Comparison of ENCODE assay signal across 1 cellular context in the genomic region with DNA sequence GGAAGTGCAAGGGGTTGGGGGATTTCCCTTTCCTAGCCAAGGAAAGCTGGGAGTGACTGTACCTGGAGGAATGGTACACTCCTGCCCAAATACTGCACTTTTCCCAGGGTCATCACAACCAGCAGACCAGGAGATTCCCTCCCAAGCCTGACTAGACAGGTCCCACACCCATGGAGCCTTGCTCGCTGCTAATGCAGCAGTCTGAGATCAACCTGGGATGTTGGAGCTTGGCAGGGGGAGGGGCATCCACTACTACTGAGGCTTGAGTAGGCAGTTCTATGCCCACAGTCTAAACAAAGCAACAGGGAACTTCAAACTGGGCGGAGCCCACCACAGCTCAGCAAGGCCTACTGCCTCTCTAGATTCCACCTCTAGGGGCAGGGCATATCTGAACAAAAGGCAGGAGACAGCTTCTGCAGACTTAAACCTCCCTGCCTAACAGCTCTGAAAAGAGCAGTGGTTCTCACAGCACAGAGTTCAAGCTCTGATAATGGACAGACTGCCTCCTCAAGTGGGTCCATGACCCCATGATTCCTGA.
TF ChIP-seq lines count a peak whose summit lies in the region.

No MANE protein-coding gene starts in this region.

TF ChIP-seq in HepG2, 621 proteins besides CTCF, POLR2A, EP300 and RAD21 (continued from another document and continues in another):
- TF ChIP-seq ZFP90 (CRISPR knock-in tag; IDR thresholded peaks at IDR 0.05; ENCODE audit: borderline replicate concordance) = no peak
- TF ChIP-seq RFX5 (IDR thresholded peaks at IDR 0.05; ENCODE audit: low read depth, low read length) = no peak
- no peak for TF ChIP-seq KDM6A (CRISPR knock-in tag; IDR thresholded peaks at IDR 0.05; ENCODE audit: low read depth)
- TF ChIP-seq REL (CRISPR knock-in tag; conservative IDR thresholded peaks at IDR 0.05) = no peak
- no peak for TF ChIP-seq ZNF770 (CRISPR knock-in tag; IDR thresholded peaks at IDR 0.05)
- TF ChIP-seq, protein P1, sequence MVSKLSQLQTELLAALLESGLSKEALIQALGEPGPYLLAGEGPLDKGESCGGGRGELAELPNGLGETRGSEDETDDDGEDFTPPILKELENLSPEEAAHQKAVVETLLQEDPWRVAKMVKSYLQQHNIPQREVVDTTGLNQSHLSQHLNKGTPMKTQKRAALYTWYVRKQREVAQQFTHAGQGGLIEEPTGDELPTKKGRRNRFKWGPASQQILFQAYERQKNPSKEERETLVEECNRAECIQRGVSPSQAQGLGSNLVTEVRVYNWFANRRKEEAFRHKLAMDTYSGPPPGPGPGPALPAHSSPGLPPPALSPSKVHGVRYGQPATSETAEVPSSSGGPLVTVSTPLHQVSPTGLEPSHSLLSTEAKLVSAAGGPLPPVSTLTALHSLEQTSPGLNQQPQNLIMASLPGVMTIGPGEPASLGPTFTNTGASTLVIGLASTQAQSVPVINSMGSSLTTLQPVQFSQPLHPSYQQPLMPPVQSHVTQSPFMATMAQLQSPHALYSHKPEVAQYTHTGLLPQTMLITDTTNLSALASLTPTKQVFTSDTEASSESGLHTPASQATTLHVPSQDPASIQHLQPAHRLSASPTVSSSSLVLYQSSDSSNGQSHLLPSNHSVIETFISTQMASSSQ (IDR thresholded peaks at IDR 0.05; ENCODE audit: low read depth) = no peak
- TF ChIP-seq, protein P1 (CRISPR knock-in tag; IDR thresholded peaks at IDR 0.05; ENCODE audit: borderline replicate concordance) = peak; percentile 33; the same call in 1 of the 2 replicates
- TF ChIP-seq ZSCAN25 (CRISPR knock-in tag; IDR thresholded peaks at IDR 0.05) = no peak
- no peak for TF ChIP-seq MZF1 (CRISPR knock-in tag; IDR thresholded peaks at IDR 0.05; ENCODE audit: borderline replicate concordance)
- TF ChIP-seq HIC2 (CRISPR knock-in tag; IDR thresholded peaks at IDR 0.05; ENCODE audit: low read depth) = no peak; the same call in none of the 2 replicates
- no peak for TF ChIP-seq CENPX (CRISPR knock-in tag; IDR thresholded peaks at IDR 0.05)
- no peak for TF ChIP-seq TSC22D2 (CRISPR knock-in tag; IDR thresholded peaks at IDR 0.05; ENCODE audit: borderline replicate concordance)
- no peak for TF ChIP-seq ZFP91 (CRISPR knock-in tag; IDR thresholded peaks at IDR 0.05; ENCODE audit: borderline replicate concordance)
- no peak for TF ChIP-seq ZNF704 (CRISPR knock-in tag; IDR thresholded peaks at IDR 0.05; ENCODE audit: borderline replicate concordance)
- no peak for TF ChIP-seq ZNF12 (CRISPR knock-in tag; IDR thresholded peaks at IDR 0.05)
- TF ChIP-seq ZNF101 (CRISPR knock-in tag; IDR thresholded peaks at IDR 0.05; ENCODE audit: borderline replicate concordance, low read depth) = 0 out of 2 replicates have a peak, but pooled peaks have one; percentile 45
- TF ChIP-seq NFE2L1 (CRISPR knock-in tag; IDR thresholded peaks at IDR 0.05; ENCODE audit: borderline replicate concordance) = no peak
- no peak for TF ChIP-seq ZUFSP (CRISPR knock-in tag; IDR thresholded peaks at IDR 0.05; ENCODE audit: borderline replicate concordance)
- no peak for TF ChIP-seq ZFAT (CRISPR knock-in tag; conservative IDR thresholded peaks at IDR 0.05)
- TF ChIP-seq KLF13 (CRISPR knock-in tag; IDR thresholded peaks at IDR 0.05) = no peak
- TF ChIP-seq PLSCR1 (CRISPR knock-in tag; IDR thresholded peaks at IDR 0.05; ENCODE audit: borderline replicate concordance) = no peak
- no peak for TF ChIP-seq ZNF225 (CRISPR knock-in tag; IDR thresholded peaks at IDR 0.05)
- no peak for TF ChIP-seq ZNF224 (CRISPR knock-in tag; IDR thresholded peaks at IDR 0.05)
- no peak for TF ChIP-seq ZNF232 (CRISPR knock-in tag; IDR thresholded peaks at IDR 0.05; ENCODE audit: borderline replicate concordance)
- no peak for TF ChIP-seq ZNF746 (CRISPR knock-in tag; IDR thresholded peaks at IDR 0.05)
- TF ChIP-seq, protein P2, sequence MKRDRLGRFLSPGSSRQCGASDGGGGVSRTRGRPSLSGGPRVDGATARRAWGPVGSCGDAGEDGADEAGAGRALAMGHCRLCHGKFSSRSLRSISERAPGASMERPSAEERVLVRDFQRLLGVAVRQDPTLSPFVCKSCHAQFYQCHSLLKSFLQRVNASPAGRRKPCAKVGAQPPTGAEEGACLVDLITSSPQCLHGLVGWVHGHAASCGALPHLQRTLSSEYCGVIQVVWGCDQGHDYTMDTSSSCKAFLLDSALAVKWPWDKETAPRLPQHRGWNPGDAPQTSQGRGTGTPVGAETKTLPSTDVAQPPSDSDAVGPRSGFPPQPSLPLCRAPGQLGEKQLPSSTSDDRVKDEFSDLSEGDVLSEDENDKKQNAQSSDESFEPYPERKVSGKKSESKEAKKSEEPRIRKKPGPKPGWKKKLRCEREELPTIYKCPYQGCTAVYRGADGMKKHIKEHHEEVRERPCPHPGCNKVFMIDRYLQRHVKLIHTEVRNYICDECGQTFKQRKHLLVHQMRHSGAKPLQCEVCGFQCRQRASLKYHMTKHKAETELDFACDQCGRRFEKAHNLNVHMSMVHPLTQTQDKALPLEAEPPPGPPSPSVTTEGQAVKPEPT (CRISPR knock-in tag; IDR thresholded peaks at IDR 0.05; ENCODE audit: low read depth) = 0 out of 2 replicates have a peak, but pooled peaks have one; percentile 38
- no peak for TF ChIP-seq SMYD3 (CRISPR knock-in tag; IDR thresholded peaks at IDR 0.05)
- TF ChIP-seq DNMT3B (CRISPR knock-in tag; conservative IDR thresholded peaks at IDR 0.05) = no peak
- no peak for TF ChIP-seq ZNF180 (CRISPR knock-in tag; IDR thresholded peaks at IDR 0.05; ENCODE audit: borderline replicate concordance, low read depth)
- TF ChIP-seq HNRNPH1 (optimal IDR thresholded peaks at IDR 0.05; ENCODE audit: low read depth, low read length) = no peak
- TF ChIP-seq CHCHD3 (CRISPR knock-in tag; IDR thresholded peaks at IDR 0.05) = no peak
- TF ChIP-seq, protein P3, sequence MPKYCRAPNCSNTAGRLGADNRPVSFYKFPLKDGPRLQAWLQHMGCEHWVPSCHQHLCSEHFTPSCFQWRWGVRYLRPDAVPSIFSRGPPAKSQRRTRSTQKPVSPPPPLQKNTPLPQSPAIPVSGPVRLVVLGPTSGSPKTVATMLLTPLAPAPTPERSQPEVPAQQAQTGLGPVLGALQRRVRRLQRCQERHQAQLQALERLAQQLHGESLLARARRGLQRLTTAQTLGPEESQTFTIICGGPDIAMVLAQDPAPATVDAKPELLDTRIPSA (CRISPR knock-in tag; IDR thresholded peaks at IDR 0.05; ENCODE audit: borderline replicate concordance) = no peak
- no peak for TF ChIP-seq PHF5A (CRISPR knock-in tag; IDR thresholded peaks at IDR 0.05; ENCODE audit: low read depth, unreplicated experiment)
- TF ChIP-seq DMAP1 (CRISPR knock-in tag; IDR thresholded peaks at IDR 0.05) = no peak
- TF ChIP-seq, protein P4, sequence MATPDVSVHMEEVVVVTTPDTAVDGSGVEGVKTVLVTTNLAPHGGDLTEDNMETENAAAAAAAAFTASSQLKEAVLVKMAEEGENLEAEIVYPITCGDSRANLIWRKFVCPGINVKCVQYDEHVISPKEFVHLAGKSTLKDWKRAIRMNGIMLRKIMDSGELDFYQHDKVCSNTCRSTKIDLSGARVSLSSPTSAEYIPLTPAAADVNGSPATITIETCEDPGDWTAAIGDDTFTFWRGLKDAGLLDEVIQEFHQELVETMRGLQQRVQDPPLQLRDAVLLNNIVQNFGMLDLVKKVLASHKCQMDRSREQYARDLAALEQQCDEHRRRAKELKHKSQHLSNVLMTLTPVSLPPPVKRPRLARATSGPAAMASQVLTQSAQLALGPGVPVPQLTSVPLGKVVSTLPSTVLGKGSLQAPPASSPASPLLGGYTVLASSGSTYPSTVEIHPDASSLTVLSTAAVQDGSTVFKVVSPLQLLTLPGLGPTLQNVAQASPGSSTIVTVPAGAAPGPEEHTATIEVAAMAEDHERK (CRISPR knock-in tag; IDR thresholded peaks at IDR 0.05; ENCODE audit: low read depth) = no peak
- no peak for TF ChIP-seq BRCA1 (CRISPR knock-in tag; IDR thresholded peaks at IDR 0.05)
- 0 out of 2 replicates have a peak, but pooled peaks have one; percentile 58 for TF ChIP-seq SMAD9 (CRISPR knock-in tag; IDR thresholded peaks at IDR 0.05)
- no peak for TF ChIP-seq ZNF230 (CRISPR knock-in tag; IDR thresholded peaks at IDR 0.05)
- TF ChIP-seq U2AF2 (IDR thresholded peaks at IDR 0.05; ENCODE audit: low read depth, low read length) = no peak
- TF ChIP-seq ZNF282 (IDR thresholded peaks at IDR 0.05; ENCODE audit: partially characterized antibody) = no peak
- TF ChIP-seq ZNF891 (CRISPR knock-in tag; IDR thresholded peaks at IDR 0.05) = no peak
- no peak for TF ChIP-seq RARG (CRISPR knock-in tag; IDR thresholded peaks at IDR 0.05; ENCODE audit: low read depth)
- no peak for TF ChIP-seq ZFP36 (IDR thresholded peaks at IDR 0.05; ENCODE audit: borderline replicate concordance, low read depth, low read length, partially characterized antibody)
- no peak for TF ChIP-seq FIP1L1 (IDR thresholded peaks at IDR 0.05; ENCODE audit: borderline replicate concordance, insufficient read depth, low read depth, low read length)
